8 cellular contexts compared by ENCODE assay signal in the genomic region with DNA sequence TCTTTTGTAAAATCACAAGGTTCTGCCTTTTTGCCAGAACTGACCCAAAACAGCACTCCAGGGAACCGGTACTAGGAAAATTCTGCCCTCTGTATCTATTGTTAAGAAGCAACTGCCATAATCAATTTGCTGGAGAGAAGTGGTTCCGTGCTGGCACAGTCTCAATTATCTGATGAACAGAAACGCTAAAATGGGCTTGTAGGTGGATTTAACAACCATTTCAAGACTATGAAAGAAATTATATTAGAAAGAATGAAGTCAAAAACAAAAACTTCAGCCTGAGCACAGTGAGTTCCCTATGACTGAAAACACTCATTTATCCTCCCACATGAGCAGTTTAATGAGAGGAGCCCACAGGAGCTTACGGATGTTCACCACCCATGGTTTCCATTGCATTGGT.
"Had no signal": no experiment of that assay in that cellular context is flagged by ENCODE, and none has a peak within 500 bp of the region (broad histone marks: within the 10 kb centered on the region; RNA-seq: fewer than 3 reads in every experiment).

No MANE protein-coding gene starts in this region.

- H3K27ac Mint-ChIP-seq: GM23338, HFFc6, IgD-negative memory B cell had no signal

- DNase-seq: H9, HCEC 1CT, HFFc6, KBM-7 had no signal

- H3K4me3 ChIP-seq: GM23338 had no signal

- H3K9me3 Mint-ChIP-seq: GM23338, H9, HFFc6, IgD-negative memory B cell had no signal

- ATAC-seq: GM23338, HepG2 had no signal

- H3K4me3 Mint-ChIP-seq: GM23338, H9, HFFc6, IgD-negative memory B cell had no signal

- H3K27ac ChIP-seq: HL-60 had no signal
